ENCODE assay signal across 21 cellular contexts in genomic region chr12:47930634-47931033, GRCh38.
"Had no signal": no experiment of that assay in that cellular context is flagged by ENCODE, and none has a peak within 500 bp of the region (broad histone marks: within the 10 kb centered on the region; RNA-seq: fewer than 3 reads in every experiment).

No MANE protein-coding gene starts in this region.

- H3K36me3 ChIP-seq: SJSA1 had no signal

- FAIRE-seq: RCC 7860 had no signal

- DNase-seq: KBM-7, MV-4-11, NCI-H1048, NCI-H1105, NCI-H1417, NCI-H1436 treated with DMSO at 0.1 percent for 48 hours, NCI-H1694, NCI-H187 treated with DMSO at 0.1 percent for 48 hours, NCI-H2081, NCI-H2107, NCI-H2227 treated with DMSO at 0.1 percent for 48 hours, NCI-H510A, NCI-H524 treated with DMSO at 0.1 percent for 48 hours, NCI-H69, NCI-H774, Right ventricle myocardium superior, RPMI8226, SIG-M5 had no signal

- H3K4me3 ChIP-seq: SJSA1, SK-N-MC had no signal

- H3K9me3 ChIP-seq: SJSA1 had no signal

- H3K27me3 ChIP-seq: SJSA1 had no signal
